Comparison of ENCODE assay signal across 15 cellular contexts in the genomic region with DNA sequence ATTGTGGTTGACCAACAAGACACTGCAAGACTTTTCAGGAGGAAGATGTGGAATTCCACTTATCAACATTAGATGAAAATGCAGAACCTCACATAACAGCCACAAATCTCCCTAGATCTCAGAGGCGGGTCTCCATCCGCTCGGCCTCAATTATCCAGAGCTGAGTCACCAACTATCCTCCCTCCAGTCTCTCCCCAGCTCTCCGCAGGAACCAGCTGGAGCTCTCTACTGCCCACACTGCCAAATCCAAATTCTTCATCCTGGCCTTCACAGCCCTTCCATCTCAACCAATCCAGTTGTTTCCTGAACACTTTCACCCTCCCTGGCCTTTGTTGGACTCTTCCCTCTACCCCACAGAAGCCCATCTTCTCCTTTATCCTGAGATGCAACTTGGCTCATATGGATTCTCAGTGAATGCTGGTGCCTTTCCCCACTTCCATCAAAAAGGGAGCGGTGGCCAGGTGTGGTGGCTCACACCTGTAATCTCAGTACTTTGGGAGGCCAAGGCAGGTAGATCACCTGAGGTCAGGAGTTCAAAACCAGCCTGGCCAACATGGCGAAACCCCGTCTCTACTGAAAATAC. TPM values are rescaled to one million over a fixed set of nuclear protein-coding genes. Genes with fewer than 3 reads are reported as not detected.
DNase-seq lines count a peak whose midpoint lies in the region; ATAC-seq and TF ChIP-seq lines count a peak whose summit lies in the region.
"Had no signal": no experiment of that assay in that cellular context is flagged by ENCODE, and none has a peak within 500 bp of the region (broad histone marks: within the 10 kb centered on the region; RNA-seq: fewer than 3 reads in every experiment).

No MANE protein-coding gene starts in this region.

- peaks cover 0 to 3% of the 10 kb centered on the region in 2 donors for H3K27me3 Mint-ChIP-seq in CD8-positive, alpha-beta memory T cell
- no peaks in the 10 kb centered on the region for H3K27me3 Mint-ChIP-seq in IgD-negative memory B cell
- no peaks in the 10 kb centered on the region for H3K27me3 Mint-ChIP-seq in activated T-helper 2 cell treated with anti-CD3 and anti-CD28 coated beads, Interferon-gamma antibody, Interleukin-2, Interleukin-4, amounts not matched to agents 10 μg/mL and 5 μg/mL and 100 μg/mL, durations not matched to agents 14 hours and 24 hours and 36 hours (ENCODE audit: low read depth)

- H3K9me3 ChIP-seq in CD8-positive, alpha-beta memory T cell (ENCODE audit: low read length): peaks cover 7% of the 10 kb centered on the region

- no peak overlapping the region for H3K4me2 ChIP-seq in mesendoderm (ENCODE audit: low read length)

- peaks cover 17 to 23% (median 21%) of the 10 kb centered on the region in 3 donors for H3K4me1 Mint-ChIP-seq in CD8-positive, alpha-beta memory T cell
- peaks cover 11 to 15% (median 12%) of the 10 kb centered on the region in 3 donors for H3K4me1 Mint-ChIP-seq in IgD-negative memory B cell
- peaks cover 18% of the 10 kb centered on the region for H3K4me1 Mint-ChIP-seq in activated T-helper 2 cell treated with anti-CD3 and anti-CD28 coated beads, Interferon-gamma antibody, Interleukin-2, Interleukin-4, amounts not matched to agents 10 μg/mL and 5 μg/mL and 100 μg/mL, durations not matched to agents 14 hours and 24 hours and 36 hours (ENCODE audit: low read depth)

- peaks cover 15% of the 10 kb centered on the region for H3K4me1 ChIP-seq in CD8-positive, alpha-beta memory T cell (ENCODE audit: insufficient read depth, low read length)
- peaks cover 7% of the 10 kb centered on the region for H3K4me1 ChIP-seq in mesendoderm (ENCODE audit: control insufficient read depth, low read depth, low read length)

- no peak overlapping the region for H3K4me3 ChIP-seq in CD8-positive, alpha-beta memory T cell (ENCODE audit: low read length)
- no peak overlapping the region for H3K4me3 ChIP-seq in astrocyte of the cerebellum (ENCODE audit: low read depth, low read length)
- H3K4me3 ChIP-seq in mesendoderm (ENCODE audit: low read length): no peak overlapping the region
- H3K4me3 ChIP-seq: gastrocnemius medialis had no signal

- no peak overlapping the region for H4K8ac ChIP-seq in mesendoderm (ENCODE audit: low read depth, low read length)

- CTCF ChIA-PET in CD8-positive, alpha-beta memory T cell (lab: Charles Lee): interaction anchor here (1.8 kb wide), 1 partner anchor 35 kb away, joined by 6 read pairs; a partner anchor contains a TSS

- H3K27me3 ChIP-seq in CD8-positive, alpha-beta memory T cell (ENCODE audit: insufficient read depth, low read length, poor library complexity, severe bottlenecking): no peaks in the 10 kb centered on the region
- no peaks in the 10 kb centered on the region for H3K27me3 ChIP-seq in mesendoderm (ENCODE audit: insufficient read depth, low read length, poor library complexity)

- peak overlapping the region; percentile 34 for H3K56ac ChIP-seq in mesendoderm (ENCODE audit: low read length)

- no peak overlapping the region for H3K23ac ChIP-seq in mesendoderm (ENCODE audit: low read length)

- in situ Hi-C loops in astrocyte of the cerebellum (cut with HindIII; ENCODE audit: low sequenced_read_pairs) (loop anchor here (25.0 kb wide), 1 partner anchor 192 kb away; a partner anchor contains a TSS), ACHN (cut with HindIII; ENCODE audit: low pct_ligation_motif_present, low pct_unique_long_range_greater_than_20kb, low sequenced_read_pairs) (no loop called here)

- intact Hi-C loops in activated T-helper 2 cell treated with anti-CD3 and anti-CD28 coated beads, Interferon-gamma antibody, Interleukin-2, Interleukin-4, amounts not matched to agents 10 μg/mL and 5 μg/mL and 100 μg/mL, durations not matched to agents 14 hours and 24 hours and 36 hours (cut with micrococcal nuclease): no loop called here

- H3K36me3 ChIP-seq in CD8-positive, alpha-beta memory T cell (ENCODE audit: insufficient read depth, low read length): no peaks in the 10 kb centered on the region
- H3K36me3 ChIP-seq in mesendoderm (ENCODE audit: control insufficient read depth, insufficient read depth, low read length): no peaks in the 10 kb centered on the region
- H3K36me3 ChIP-seq: gastrocnemius medialis had no signal

- H3K9ac ChIP-seq in mesendoderm (ENCODE audit: low read length): no peak overlapping the region

- H4K5ac ChIP-seq in mesendoderm (ENCODE audit: low read length): no peak overlapping the region

- WGBS in mesendoderm (ENCODE audit: extremely low coverage, insufficient coverage, low lambda C conversion rate): no CpG with 5 or more reads among the region's 7 CpGs

- no peaks in the 10 kb centered on the region for H3K79me1 ChIP-seq in mesendoderm (ENCODE audit: low read length)

- no peak for TF ChIP-seq CTCF in astrocyte of the cerebellum (IDR thresholded peaks at IDR 0.05; ENCODE audit: low read depth, low read length, missing control alignments)

- peaks cover 0 to 4% (median 1%) of the 10 kb centered on the region in 3 donors for H3K36me3 Mint-ChIP-seq in CD8-positive, alpha-beta memory T cell
- peaks cover 4% of the 10 kb centered on the region for H3K36me3 Mint-ChIP-seq in IgD-negative memory B cell
- peaks cover 5% of the 10 kb centered on the region for H3K36me3 Mint-ChIP-seq in activated T-helper 2 cell treated with anti-CD3 and anti-CD28 coated beads, Interferon-gamma antibody, Interleukin-2, Interleukin-4, amounts not matched to agents 10 μg/mL and 5 μg/mL and 100 μg/mL, durations not matched to agents 14 hours and 24 hours and 36 hours (ENCODE audit: low read depth)

- ATAC-seq in HG02884 (IDR thresholded peaks at IDR 0.05; ENCODE audit: unreplicated experiment): no peak
- ATAC-seq: gastrocnemius medialis, left lobe of liver had no signal

- H3K9me3 Mint-ChIP-seq in CD8-positive, alpha-beta memory T cell: peaks cover under 1 to 11% (median 4%) of the 10 kb centered on the region in 5 donors
- peaks cover 0 to 1% (median 0%) of the 10 kb centered on the region in 3 donors for H3K9me3 Mint-ChIP-seq in IgD-negative memory B cell
- peaks cover 6% of the 10 kb centered on the region for H3K9me3 Mint-ChIP-seq in activated T-helper 2 cell treated with anti-CD3 and anti-CD28 coated beads, Interferon-gamma antibody, Interleukin-2, Interleukin-4, amounts not matched to agents 10 μg/mL and 5 μg/mL and 100 μg/mL, durations not matched to agents 14 hours and 24 hours and 36 hours
- H3K9me3 Mint-ChIP-seq: dendritic cell treated with granulocyte-macrophage colony-stimulating factor and Interleukin-4, amounts not matched to agents 40 ng/mL and 50 ng/mL, for 4 days had no signal

- H3K4me3 Mint-ChIP-seq in CD8-positive, alpha-beta memory T cell: no peak overlapping the region
- peak overlapping the region in 1 of 4 donors; percentile 63 for H3K4me3 Mint-ChIP-seq in IgD-negative memory B cell
- no peak overlapping the region for H3K4me3 Mint-ChIP-seq in activated T-helper 2 cell treated with anti-CD3 and anti-CD28 coated beads, Interferon-gamma antibody, Interleukin-2, Interleukin-4, amounts not matched to agents 10 μg/mL and 5 μg/mL and 100 μg/mL, durations not matched to agents 14 hours and 24 hours and 36 hours (ENCODE audit: low read depth)
- H3K4me3 Mint-ChIP-seq: dendritic cell treated with granulocyte-macrophage colony-stimulating factor and Interleukin-4, amounts not matched to agents 40 ng/mL and 50 ng/mL, for 4 days had no signal

- no peak overlapping the region for H2BK15ac ChIP-seq in mesendoderm (replicated peaks; ENCODE audit: low read depth)

- H2BK120ac ChIP-seq in mesendoderm (ENCODE audit: low read depth, low read length): no peak overlapping the region

- H3K4ac ChIP-seq in mesendoderm (ENCODE audit: low read depth, low read length): no peak overlapping the region

- H3K27ac ChIP-seq in CD8-positive, alpha-beta memory T cell (ENCODE audit: low read depth, low read length): no peak overlapping the region
- H3K27ac ChIP-seq in mesendoderm (ENCODE audit: low read depth, low read length): no peak overlapping the region
- H3K27ac ChIP-seq: gastrocnemius medialis had no signal

- peak overlapping the region in 6 of 8 donors; percentile 12 to 98 (median 57) for H3K27ac Mint-ChIP-seq in CD8-positive, alpha-beta memory T cell
- H3K27ac Mint-ChIP-seq in IgD-negative memory B cell: peak overlapping the region in 2 of 3 donors; percentile 78 to 83
- H3K27ac Mint-ChIP-seq in activated T-helper 2 cell treated with anti-CD3 and anti-CD28 coated beads, Interferon-gamma antibody, Interleukin-2, Interleukin-4, amounts not matched to agents 10 μg/mL and 5 μg/mL and 100 μg/mL, durations not matched to agents 14 hours and 24 hours and 36 hours: no peak overlapping the region
- H3K27ac Mint-ChIP-seq: dendritic cell treated with granulocyte-macrophage colony-stimulating factor and Interleukin-4, amounts not matched to agents 40 ng/mL and 50 ng/mL, for 4 days had no signal

- H2AK5ac ChIP-seq in mesendoderm (ENCODE audit: low read length): no peak overlapping the region

- no peak overlapping the region for H2BK5ac ChIP-seq in mesendoderm (ENCODE audit: low read length)

- H3K18ac ChIP-seq in mesendoderm (ENCODE audit: low read length): peak overlapping the region; percentile 61

- peaks cover 6% of the 10 kb centered on the region for H3K79me2 ChIP-seq in mesendoderm (ENCODE audit: control insufficient read depth, insufficient read depth, low read length)

- DNase-seq in CD8-positive, alpha-beta memory T cell: no peak
- DNase-seq in astrocyte of the cerebellum (ENCODE audit: low read depth): peak; percentile 40
- peak; percentile 78 for DNase-seq in mesendoderm
- no peak for DNase-seq in activated T-helper 2 cell treated with anti-CD3 and anti-CD28 coated beads, Interferon-gamma antibody, Interleukin-2, Interleukin-4, amounts not matched to agents 10 μg/mL and 5 μg/mL and 100 μg/mL, durations not matched to agents 14 hours and 24 hours and 36 hours (ENCODE audit: low spot score)
- DNase-seq in T-helper 1 cell: no peak
- DNase-seq in ACHN: no peak
- DNase-seq: gastrocnemius medialis; NCI-H1092 treated with DMSO at 0.1 percent for 48 hours; NCI-H510A; stimulated activated CD4-positive, alpha-beta T cell treated with anti-CD3 and anti-CD28 coated beads, Interleukin-1b, Interleukin-23, amount 100 ng/mL, for 48 hours; stimulated activated naive CD4-positive, alpha-beta T cell had no signal

- POLR2A ChIA-PET in CD8-positive, alpha-beta memory T cell (lab: Charles Lee): no interaction called here

RNA-seq across cellular contexts. Expression of a gene that starts 3.5 kb away (rescaled TPM):
- total RNA-seq in CD8-positive, alpha-beta memory T cell: 10 to 100 TPM; 46.1 to 49.8 TPM
- polyA plus RNA-seq in CD8-positive, alpha-beta memory T cell: 24.6 TPM
- polyA plus RNA-seq in IgD-negative memory B cell: 36.3 TPM
- polyA plus RNA-seq in mesendoderm (2013, experiment 1 of 2): 68.5 TPM
- 65.7 TPM for polyA plus RNA-seq in mesendoderm (2013, experiment 2 of 2)
- 44.3 and 50.6 TPM in 2 replicates for total RNA-seq in activated T-helper 2 cell treated with anti-CD3 and anti-CD28 coated beads, Interferon-gamma antibody, Interleukin-2, Interleukin-4, amounts not matched to agents 10 μg/mL and 5 μg/mL and 100 μg/mL, durations not matched to agents 14 hours and 24 hours and 36 hours

RNA-seq across cellular contexts. Expression of a gene that starts 28.6 kb away (rescaled TPM):
- total RNA-seq in CD8-positive, alpha-beta memory T cell: not detected
- not detected for polyA plus RNA-seq in CD8-positive, alpha-beta memory T cell
- 2.9 TPM for polyA plus RNA-seq in IgD-negative memory B cell
- 265 TPM for polyA plus RNA-seq in mesendoderm (2013, experiment 1 of 2)
- polyA plus RNA-seq in mesendoderm (2013, experiment 2 of 2): 287 TPM
- 4.0 and 4.2 TPM in 2 replicates for total RNA-seq in activated T-helper 2 cell treated with anti-CD3 and anti-CD28 coated beads, Interferon-gamma antibody, Interleukin-2, Interleukin-4, amounts not matched to agents 10 μg/mL and 5 μg/mL and 100 μg/mL, durations not matched to agents 14 hours and 24 hours and 36 hours

RNA-seq across cellular contexts. Expression of a gene that starts 35.6 kb away (rescaled TPM):
- 100 to 1,000 TPM; 159 to 173 TPM for total RNA-seq in CD8-positive, alpha-beta memory T cell
- polyA plus RNA-seq in CD8-positive, alpha-beta memory T cell: 180 TPM
- 126 TPM for polyA plus RNA-seq in IgD-negative memory B cell
- 152 TPM for polyA plus RNA-seq in mesendoderm (2013, experiment 1 of 2)
- polyA plus RNA-seq in mesendoderm (2013, experiment 2 of 2): 148 TPM
- 94.5 and 99.0 TPM in 2 replicates for total RNA-seq in activated T-helper 2 cell treated with anti-CD3 and anti-CD28 coated beads, Interferon-gamma antibody, Interleukin-2, Interleukin-4, amounts not matched to agents 10 μg/mL and 5 μg/mL and 100 μg/mL, durations not matched to agents 14 hours and 24 hours and 36 hours

Comparison
In these comparisons a context has a peak if more than half of its experiments do, and no peak if none do; other contexts are left out.
1. DNase-seq: peak in astrocyte of the cerebellum (single experiment) and mesendoderm (single experiment); none in CD8-positive, alpha-beta memory T cell (0 of 5), activated T-helper 2 cell treated with anti-CD3 and anti-CD28 coated beads, Interferon-gamma antibody, Interleukin-2, Interleukin-4, amounts not matched to agents 10 μg/mL and 5 μg/mL and 100 μg/mL, durations not matched to agents 14 hours and 24 hours and 36 hours (single experiment), T-helper 1 cell (0 of 5) and ACHN (single experiment).